In the genomic region with DNA sequence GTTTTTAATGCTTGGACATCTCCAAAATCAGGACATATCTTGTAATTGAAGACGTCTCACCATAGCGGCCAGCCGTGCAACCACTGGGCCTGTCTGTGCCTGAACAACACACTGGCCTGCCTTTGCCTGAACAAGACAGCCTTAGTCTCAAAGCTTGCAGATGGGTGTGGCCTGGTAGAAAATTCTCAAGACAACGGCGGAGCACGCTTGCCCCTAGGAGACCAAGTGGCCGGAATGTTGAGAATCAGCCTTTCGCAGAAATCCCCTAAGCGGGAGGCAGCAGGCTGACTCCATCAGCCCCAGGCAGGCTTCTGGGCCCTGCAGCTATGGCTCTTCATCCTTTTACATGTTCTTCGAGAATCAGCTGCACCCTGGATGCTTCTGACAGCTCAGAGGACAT, we compare ENCODE assay signal across 29 cellular contexts.
"Had no signal": no experiment of that assay in that cellular context is flagged by ENCODE, and none has a peak within 500 bp of the region (broad histone marks: within the 10 kb centered on the region; RNA-seq: fewer than 3 reads in every experiment).

No MANE protein-coding gene starts in this region.

- H3K4me2 ChIP-seq: smooth muscle cell had no signal

- FAIRE-seq: endothelial cell of umbilical vein, frontal cortex, TTC549 had no signal

- H3K36me3 Mint-ChIP-seq: activated naive CD8-positive, alpha-beta T cell; mesothelial cell of epicardium; stimulated activated naive B cell treated with anti-CD40 and anti-IgM and Interleukin-4, amounts not matched to agents 10 μg/mL and 1 μg/mL and 100 μg/mL, for 72 hours had no signal

- H3K4me1 ChIP-seq: body of pancreas, esophagus muscularis mucosa, left ventricle myocardium inferior, parathyroid adenoma, right atrium auricular region, stomach, thyroid gland had no signal

- H3K9me3 ChIP-seq: body of pancreas, esophagus muscularis mucosa, left ventricle myocardium inferior, right atrium auricular region, stomach, thyroid gland had no signal

- H3K79me2 ChIP-seq: parathyroid adenoma had no signal

- H3K27ac Mint-ChIP-seq: activated naive CD8-positive, alpha-beta T cell; mesothelial cell of epicardium; naive B cell; nephron progenitor cell; stimulated activated naive B cell treated with anti-CD40 and anti-IgM and Interleukin-4, amounts not matched to agents 10 μg/mL and 1 μg/mL and 100 μg/mL, for 72 hours had no signal

- H3K4me3 ChIP-seq: body of pancreas, cardiac muscle cell, esophagus muscularis mucosa, left ventricle myocardium inferior, right atrium auricular region, smooth muscle cell, stomach, thyroid gland had no signal

- H3K4me3 Mint-ChIP-seq: activated naive CD8-positive, alpha-beta T cell; mesothelial cell of epicardium; nephron progenitor cell; stimulated activated naive B cell treated with anti-CD40 and anti-IgM and Interleukin-4, amounts not matched to agents 10 μg/mL and 1 μg/mL and 100 μg/mL, for 72 hours had no signal

- DNase-seq: activated CD4-positive, alpha-beta T cell treated with anti-CD3 and anti-CD28 coated beads for 4 hours; activated CD4-positive, alpha-beta T cell treated with anti-CD3 and anti-CD28 coated beads, Interleukin-2, amount 50 U/mL, for 4 hours; activated effector memory CD4-positive, alpha-beta T cell treated with Interleukin-2 at 50 U/mL for 16 hours; activated naive CD4-positive, alpha-beta T cell treated with Interleukin-2 at 50 U/mL for 16 hours; anterior cingulate cortex; cortex of kidney; left ventricle myocardium inferior; naive B cell; nephron progenitor cell; occipital lobe; stimulated activated CD4-positive, alpha-beta T cell treated with anti-CD3 and anti-CD28 coated beads, Interleukin-1b, Interleukin-23, amount 100 ng/mL, for 48 hours; stimulated activated CD4-positive, alpha-beta T cell treated with anti-CD3 and anti-CD28 coated beads, Interleukin-4, amount 100 ng/mL, for 4 hours; stimulated activated CD8-positive, alpha-beta memory T cell treated with anti-CD3 and anti-CD28 coated beads, Interleukin-4, amount 100 ng/mL, for 48 hours; stimulated activated naive B cell treated with anti-CD40 and anti-IgM and Interleukin-4, amounts not matched to agents 10 μg/mL and 1 μg/mL and 100 μg/mL, for 72 hours; stomach; T-helper 9 cell; thyroid gland had no signal

- H3K9ac ChIP-seq: parathyroid adenoma had no signal

- H3K27me3 ChIP-seq: body of pancreas, cardiac muscle cell, right atrium auricular region, thyroid gland had no signal

- H3K9me3 Mint-ChIP-seq: mesothelial cell of epicardium; nephron progenitor cell; stimulated activated naive B cell treated with anti-CD40 and anti-IgM and Interleukin-4, amounts not matched to agents 10 μg/mL and 1 μg/mL and 100 μg/mL, for 72 hours had no signal

- H3K27ac ChIP-seq: body of pancreas, cardiac muscle cell, esophagus muscularis mucosa, left ventricle myocardium inferior, parathyroid adenoma, right atrium auricular region, stomach, thyroid gland, VCaP had no signal

- H3K4me1 Mint-ChIP-seq: mesothelial cell of epicardium had no signal

- ATAC-seq: body of pancreas; stimulated activated naive B cell treated with anti-CD40 and anti-IgM and Interleukin-4, amounts not matched to agents 10 μg/mL and 1 μg/mL and 100 μg/mL, for 72 hours had no signal

- H2AFZ ChIP-seq: parathyroid adenoma had no signal

- H3K36me3 ChIP-seq: cardiac muscle cell, esophagus muscularis mucosa, left ventricle myocardium inferior, right atrium auricular region, stomach, thyroid gland had no signal
